8 cellular contexts compared by ENCODE assay signal in genomic region chr2:55168221-55169154, GRCh38.
DNase-seq lines count a peak whose midpoint lies in the region; ATAC-seq, FAIRE-seq and TF ChIP-seq lines count a peak whose summit lies in the region.

No MANE protein-coding gene starts in this region.

- peak in 3 of 5 donors; percentile 6 to 44 (median 31) for DNase-seq in CD8-positive, alpha-beta memory T cell
- peak; percentile 40 for DNase-seq in GM20000 (ENCODE audit: low spot score)
- peak; percentile 59 for DNase-seq in NCI-H146 (lab: John Stamatoyannopoulos, UW)
- peak; percentile 15 for DNase-seq in UCSD-AML1 (lab: John Stamatoyannopoulos, UW; ENCODE audit: unreplicated experiment)
- peak; percentile 75 for DNase-seq in middle frontal gyrus (ENCODE audit: extremely low spot score, low spot score)
- no peak for DNase-seq in upper lobe of right lung

- no peaks in the 10 kb centered on the region for H3K36me3 Mint-ChIP-seq in CD8-positive, alpha-beta memory T cell

- peaks cover 0 to 5% (median 0%) of the 10 kb centered on the region in 3 donors for H3K4me1 Mint-ChIP-seq in CD8-positive, alpha-beta memory T cell

- no peaks in the 10 kb centered on the region for H3K9me3 ChIP-seq in CD8-positive, alpha-beta memory T cell (ENCODE audit: low read length)
- no peaks in the 10 kb centered on the region for H3K9me3 ChIP-seq in upper lobe of right lung

- POLR2A ChIA-PET in CD8-positive, alpha-beta memory T cell (lab: Charles Lee) = interaction anchor here (0.6 to 1.6 kb wide), 2 partner anchors 52 to 119 kb away, joined by 3 to 7 read pairs; no protein-coding TSS in a partner anchor

- TF ChIP-seq CTCF in GM20000 (IDR thresholded peaks at IDR 0.05; ENCODE audit: extremely low read depth, missing control alignments) (peak; percentile 44), upper lobe of right lung (IDR thresholded peaks at IDR 0.05) (peak; percentile 84)

- no peak overlapping the region for H3K27ac Mint-ChIP-seq in CD8-positive, alpha-beta memory T cell

- ATAC-seq in upper lobe of right lung = peak; percentile 75
- ATAC-seq in GM21737 (IDR thresholded peaks at IDR 0.05; ENCODE audit: unreplicated experiment) = no peak

- CTCF ChIA-PET in CD8-positive, alpha-beta memory T cell (lab: Charles Lee) = interaction anchor here (0.8 to 3.6 kb wide), 19 partner anchors 9 to 445 kb away, joined by 3 to 14 read pairs (median 4); partner anchors contain the start of genes EML6 and RTN4

- no peaks in the 10 kb centered on the region for H3K36me3 ChIP-seq in CD8-positive, alpha-beta memory T cell (ENCODE audit: insufficient read depth, low read length)
- no peaks in the 10 kb centered on the region for H3K36me3 ChIP-seq in upper lobe of right lung

- FAIRE-seq in endometrium (lab: Jason Lieb, UNC) = peak; percentile 26

- no peak overlapping the region for H3K4me3 ChIP-seq in CD8-positive, alpha-beta memory T cell (ENCODE audit: low read length)
- no peak overlapping the region for H3K4me3 ChIP-seq in upper lobe of right lung

- H3K27ac ChIP-seq in CD8-positive, alpha-beta memory T cell (ENCODE audit: low read depth, low read length) = no peak overlapping the region
- H3K27ac ChIP-seq in upper lobe of right lung = peak overlapping the region; percentile 53

- H3K27me3 Mint-ChIP-seq in CD8-positive, alpha-beta memory T cell = no peaks in the 10 kb centered on the region

- no peaks in the 10 kb centered on the region for H3K27me3 ChIP-seq in CD8-positive, alpha-beta memory T cell (ENCODE audit: insufficient read depth, low read length, poor library complexity, severe bottlenecking)
- no peaks in the 10 kb centered on the region for H3K27me3 ChIP-seq in upper lobe of right lung

- H3K9me3 Mint-ChIP-seq in CD8-positive, alpha-beta memory T cell = no peaks in the 10 kb centered on the region

- intact Hi-C loops in upper lobe of right lung (cut with DNase I) = loop anchor here (10.0 kb wide), 1 partner anchor 124 kb away; no protein-coding TSS in a partner anchor

- no peaks in the 10 kb centered on the region for H3K4me1 ChIP-seq in CD8-positive, alpha-beta memory T cell (ENCODE audit: insufficient read depth, low read length)
- peaks cover 32% of the 10 kb centered on the region for H3K4me1 ChIP-seq in upper lobe of right lung

- H3K4me3 Mint-ChIP-seq in CD8-positive, alpha-beta memory T cell = no peak overlapping the region
